ENCODE assay signal across 9 cellular contexts in genomic region chr5:141617128-141617527, GRCh38. TPM values are rescaled to one million over a fixed set of nuclear protein-coding genes. Genes with fewer than 3 reads are reported as not detected.
DNase-seq lines count a peak whose midpoint lies in the region; ATAC-seq, FAIRE-seq and TF ChIP-seq lines count a peak whose summit lies in the region.
"Had no signal": no experiment of that assay in that cellular context is flagged by ENCODE, and none has a peak within 500 bp of the region (broad histone marks: within the 10 kb centered on the region; RNA-seq: fewer than 3 reads in every experiment).

No MANE protein-coding gene starts in this region.

- DNase-seq in Peyer's patch, result no peak
- DNase-seq in erythroblast (lab: John Stamatoyannopoulos, UW), result peak; percentile 59 to 80
- no peak for DNase-seq in trophoblast cell
- DNase-seq in stimulated activated CD4-positive, alpha-beta T cell treated with anti-CD3 and anti-CD28 coated beads, Interleukin-1b, Interleukin-23, amount 100 ng/mL, for 48 hours, result no peak
- DNase-seq in GM12892 (ENCODE audit: insufficient read length), result no peak
- DNase-seq: midbrain had no signal

- TF ChIP-seq CTCF in Peyer's patch (IDR thresholded peaks at IDR 0.05), result no peak

- H4K91ac ChIP-seq in trophoblast cell (ENCODE audit: low read depth, low read length), result no peak overlapping the region

- no peak overlapping the region for H2BK12ac ChIP-seq in trophoblast cell (ENCODE audit: low read length)

- peak overlapping the region; percentile 72 for H3K4me2 ChIP-seq in trophoblast cell (ENCODE audit: low read length)

- ATAC-seq in GM19328 (IDR thresholded peaks at IDR 0.05; ENCODE audit: unreplicated experiment) (no peak), GM18867 (IDR thresholded peaks at IDR 0.05; ENCODE audit: unreplicated experiment) (no peak)

- peaks cover 6% of the 10 kb centered on the region; the same call in 1 of the 2 replicates for H3K36me3 ChIP-seq in ES-I3 (ENCODE audit: insufficient read depth, low read length)
- peaks cover 0 to 17% (median 0%) of the 10 kb centered on the region in 3 donors for H3K36me3 ChIP-seq in Peyer's patch
- peaks cover 6 to 12% of the 10 kb centered on the region in 2 experiments for H3K36me3 ChIP-seq in trophoblast cell (ENCODE audit: control insufficient read depth in 1 of 2, insufficient read depth in 2 of 2, low read length in 2 of 2)

- H3K79me1 ChIP-seq in trophoblast cell (ENCODE audit: low read length), result peaks cover 5% of the 10 kb centered on the region

- H3K9ac ChIP-seq in ES-I3 (ENCODE audit: low read depth, low read length) (peak overlapping the region; percentile 98; the same call in 1 of the 2 replicates), trophoblast cell (ENCODE audit: low read length) (no peak overlapping the region)

- H3K27me3 ChIP-seq in Peyer's patch (no peaks in the 10 kb centered on the region), trophoblast cell (ENCODE audit: insufficient read depth, low read length) (no peaks in the 10 kb centered on the region)

- H2AFZ ChIP-seq in trophoblast cell (ENCODE audit: insufficient read depth, low read length, poor library complexity), result no peak overlapping the region

- H3K14ac ChIP-seq in trophoblast cell (ENCODE audit: low read length), result no peak overlapping the region

- no peak overlapping the region for H2AK5ac ChIP-seq in trophoblast cell (ENCODE audit: low read length)

- TF ChIP-seq POLR2A in Peyer's patch (IDR thresholded peaks at IDR 0.05), result no peak
- no peak for TF ChIP-seq POLR2A in erythroblast (IDR thresholded peaks at IDR 0.05; ENCODE audit: low read length)
- TF ChIP-seq POLR2A in GM12892 (IDR thresholded peaks at IDR 0.05; ENCODE audit: low read depth, low read length), result no peak

- H4K12ac ChIP-seq in trophoblast cell (ENCODE audit: low read depth, low read length), result no peak overlapping the region

- H3K18ac ChIP-seq in trophoblast cell (ENCODE audit: low read length), result no peak overlapping the region

- H3K4ac ChIP-seq in trophoblast cell (ENCODE audit: low read depth, low read length), result peak overlapping the region; percentile 78

- H3K79me2 ChIP-seq in trophoblast cell (ENCODE audit: control insufficient read depth, insufficient read depth, low read length, poor library complexity), result peaks cover 15% of the 10 kb centered on the region

- WGBS in trophoblast cell (ENCODE audit: extremely low coverage, insufficient coverage, insufficient read length), result no CpG with 5 or more reads among the region's 2 CpGs

- no peak overlapping the region for H2BK5ac ChIP-seq in trophoblast cell (ENCODE audit: low read depth, low read length, poor library complexity)

- FAIRE-seq in GM12892 (lab: Jason Lieb, UNC), result no peak

- H3K9me3 ChIP-seq in ES-I3 (ENCODE audit: control insufficient read depth, insufficient read depth, low read length) (no peaks in the 10 kb centered on the region), Peyer's patch (no peaks in the 10 kb centered on the region), trophoblast cell (ENCODE audit: insufficient read depth, low read depth, low read length) (no peaks in the 10 kb centered on the region)

- H3K4me1 ChIP-seq in ES-I3 (ENCODE audit: insufficient read depth, low read length) (peaks cover 22% of the 10 kb centered on the region), Peyer's patch (peaks cover 0 to 30% (median 5%) of the 10 kb centered on the region in 4 donors), trophoblast cell (ENCODE audit: control insufficient read depth in 1 of 2, insufficient read depth in 2 of 2, low read length in 2 of 2) (no peaks in the 10 kb centered on the region)

- H3K27ac ChIP-seq in Peyer's patch (peak overlapping the region; percentile 93 to 98 (median 96)), trophoblast cell (ENCODE audit: low read depth, low read length) (no peak overlapping the region)

- no peak overlapping the region for H2BK120ac ChIP-seq in trophoblast cell (ENCODE audit: insufficient read depth, low read length, poor library complexity)

- H3K4me3 ChIP-seq in Peyer's patch (peak overlapping the region in 2 of 4 donors; percentile 80 to 81), trophoblast cell (ENCODE audit: low read depth, low read length) (no peak overlapping the region)

- no peak overlapping the region for H4K8ac ChIP-seq in trophoblast cell (ENCODE audit: low read depth, low read length)

- no peak overlapping the region for H3K23ac ChIP-seq in trophoblast cell (ENCODE audit: low read length)

RNA-seq across cellular contexts. Expression of gene DIAPH1, which starts 1.7 kb away (rescaled TPM):
- 100 to 1,000 TPM in 2 of 4 donors, 10 to 100 TPM in 2; 98.2 to 115 (median 102) TPM for total RNA-seq in Peyer's patch
- polyA plus RNA-seq in trophoblast cell (2013), result 94.3 and 97.6 TPM in 2 replicates
- 67.3 TPM for polyA plus RNA-seq in GM12892 (2012; ENCODE audit: missing spikeins)

RNA-seq across cellular contexts. Expression of gene HDAC3, which starts 19.5 kb away (rescaled TPM):
- total RNA-seq in Peyer's patch, result 10 to 100 TPM; 31.2 to 55.6 (median 47.9) TPM
- polyA plus RNA-seq in trophoblast cell (2013), result 53.3 and 54.0 TPM in 2 replicates
- 79.2 TPM for polyA plus RNA-seq in GM12892 (2012; ENCODE audit: missing spikeins)

RNA-seq across cellular contexts. Expression of gene RELL2, which starts 19.7 kb away (rescaled TPM):
- 10 to 100 TPM in 3 of 4 donors, 1 to 10 TPM in 1; 8.0 to 13.2 (median 10.6) TPM for total RNA-seq in Peyer's patch
- 2.5 and 3.0 TPM in 2 replicates for polyA plus RNA-seq in trophoblast cell (2013)
- polyA plus RNA-seq in GM12892 (2012; ENCODE audit: missing spikeins), result 3.8 TPM

RNA-seq across cellular contexts. Expression of gene FCHSD1, which starts 34.1 kb away (rescaled TPM):
- total RNA-seq in Peyer's patch, result 100 to 1,000 TPM in 1 of 4 donors, 10 to 100 TPM in 3; 19.8 to 116 (median 45.7) TPM
- 18.2 and 18.6 TPM in 2 replicates for polyA plus RNA-seq in trophoblast cell (2013)
- polyA plus RNA-seq in GM12892 (2012; ENCODE audit: missing spikeins), result 18.6 TPM

Comparison
In these comparisons a context has a peak if more than half of its experiments do, and no peak if none do; other contexts are left out.
1. DNase-seq: peak in erythroblast (2 of 2); none in Peyer's patch (0 of 3), trophoblast cell (0 of 2), stimulated activated CD4-positive, alpha-beta T cell treated with anti-CD3 and anti-CD28 coated beads, Interleukin-1b, Interleukin-23, amount 100 ng/mL, for 48 hours (single experiment) and GM12892 (single experiment).